Comparison of ENCODE assay signal across 16 cellular contexts in the genomic region with DNA sequence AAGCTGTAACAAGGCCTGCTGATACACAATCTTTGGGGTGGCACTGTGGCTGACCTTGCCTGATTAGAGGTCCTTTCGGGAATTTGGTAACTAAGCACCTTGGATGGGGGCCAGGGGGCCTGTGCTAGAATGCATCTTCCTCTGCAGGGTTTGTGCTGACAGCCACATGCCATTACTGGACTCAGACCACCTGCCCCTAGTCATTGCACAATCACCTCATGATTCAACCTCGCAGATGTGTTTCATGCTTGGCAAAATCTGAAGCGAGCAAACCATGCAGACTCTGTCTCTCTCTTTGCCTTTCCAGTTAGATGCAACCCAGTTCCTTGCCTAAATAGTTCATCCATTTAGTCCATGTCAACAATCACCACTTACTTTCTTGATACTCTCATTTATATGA.
DNase-seq lines count a peak whose midpoint lies in the region; ATAC-seq and TF ChIP-seq lines count a peak whose summit lies in the region.
"Had no signal": no experiment of that assay in that cellular context is flagged by ENCODE, and none has a peak within 500 bp of the region (broad histone marks: within the 10 kb centered on the region; RNA-seq: fewer than 3 reads in every experiment).

No MANE protein-coding gene starts in this region.

- H3K9me3 ChIP-seq in right atrium auricular region: no peaks in the 10 kb centered on the region
- no peaks in the 10 kb centered on the region for H3K9me3 ChIP-seq in upper lobe of left lung
- no peaks in the 10 kb centered on the region for H3K9me3 ChIP-seq in hepatocyte (ENCODE audit: low read depth)
- H3K9me3 ChIP-seq: A549, testis had no signal

- H3K27ac ChIP-seq in right atrium auricular region: no peak overlapping the region
- H3K27ac ChIP-seq in upper lobe of left lung: no peak overlapping the region
- H3K27ac ChIP-seq in hepatocyte: no peak overlapping the region
- H3K27ac ChIP-seq: A549, HL-60, testis had no signal

- WGBS in upper lobe of left lung, 2 donors: 67 to 72% methylated on average over 3 of the region's 3 CpGs
- WGBS in hepatocyte (ENCODE audit: low lambda C conversion rate, missing lambda C conversion rate): 69% methylated on average over 3 of the region's 3 CpGs

- DNase-seq in NOMO-1 treated with DMSO at 0.1 percent for 48 hours (lab: John Stamatoyannopoulos, UW; ENCODE audit: unreplicated experiment) (peak; percentile 49), NOMO-1 treated with dmso at 0.1 percent for 144 hours (lab: John Stamatoyannopoulos, UW; ENCODE audit: unreplicated experiment) (no peak), astrocyte of the hippocampus (ENCODE audit: low read depth, low spot score) (peak; percentile 30), right atrium auricular region (ENCODE audit: low spot score) (peak; percentile 71), upper lobe of left lung (no peak), germinal center (ENCODE audit: low spot score) (no peak), hepatocyte (ENCODE audit: low spot score) (no peak)
- DNase-seq in activated CD4-positive, alpha-beta T cell treated with anti-CD3 and anti-CD28 coated beads, Interleukin-2, amount 50 U/mL, for 48 hours: no peak
- DNase-seq: activated CD4-positive, alpha-beta T cell treated with anti-CD3 and anti-CD28 coated beads, Interleukin-2, amount 50 U/mL, for 4 hours; activated naive CD4-positive, alpha-beta T cell treated with anti-CD3 and anti-CD28 coated beads for 36 hours; glutamatergic neuron; mesendoderm; NCI-H1417 treated with DMSO at 0.1 percent for 48 hours; testis had no signal

- H3K4me2 ChIP-seq in hepatocyte: no peak overlapping the region
- H3K4me2 ChIP-seq: A549 had no signal

- H3K36me3 ChIP-seq in right atrium auricular region (no peaks in the 10 kb centered on the region), upper lobe of left lung (no peaks in the 10 kb centered on the region), hepatocyte (replicated peaks; ENCODE audit: insufficient read depth, low read depth) (no peaks in the 10 kb centered on the region)

- ATAC-seq in upper lobe of left lung (ENCODE audit: low FRiP score in 2 of 2): peak; percentile 41 to 78
- ATAC-seq: A549 had no signal

- no peak for TF ChIP-seq POLR2A in upper lobe of left lung (IDR thresholded peaks at IDR 0.05)

- no peaks in the 10 kb centered on the region for H3K79me2 ChIP-seq in hepatocyte

- H3K4me1 ChIP-seq in right atrium auricular region (no peaks in the 10 kb centered on the region), upper lobe of left lung (no peaks in the 10 kb centered on the region), hepatocyte (ENCODE audit: insufficient read depth) (peaks cover 8% of the 10 kb centered on the region)
- H3K4me1 ChIP-seq: A549 had no signal

- no peaks in the 10 kb centered on the region for H3K27me3 ChIP-seq in right atrium auricular region
- H3K27me3 ChIP-seq in upper lobe of left lung: no peaks in the 10 kb centered on the region
- H3K27me3 ChIP-seq in hepatocyte: no peaks in the 10 kb centered on the region
- H3K27me3 ChIP-seq: testis had no signal

- TF ChIP-seq EP300 in upper lobe of left lung (IDR thresholded peaks at IDR 0.05): no peak

- TF ChIP-seq CTCF in right atrium auricular region (IDR thresholded peaks at IDR 0.05) (no peak), upper lobe of left lung (IDR thresholded peaks at IDR 0.05) (no peak), hepatocyte (IDR thresholded peaks at IDR 0.05; ENCODE audit: poor library complexity) (no peak)

- H2AFZ ChIP-seq in hepatocyte: no peak overlapping the region

- no peaks in the 10 kb centered on the region for H4K20me1 ChIP-seq in hepatocyte (ENCODE audit: insufficient read depth, poor library complexity, severe bottlenecking)

- no peaks in the 10 kb centered on the region for H3K9me2 ChIP-seq in hepatocyte (replicated peaks; ENCODE audit: insufficient read depth)

- no peak overlapping the region for H3K4me3 ChIP-seq in right atrium auricular region
- H3K4me3 ChIP-seq in upper lobe of left lung: no peak overlapping the region
- no peak overlapping the region for H3K4me3 ChIP-seq in hepatocyte
- H3K4me3 ChIP-seq: A549, testis had no signal

Comparison
In these comparisons a context has a peak if more than half of its experiments do, and no peak if none do; other contexts are left out.
1. DNase-seq: peak in NOMO-1 treated with DMSO at 0.1 percent for 48 hours (single experiment), astrocyte of the hippocampus (single experiment) and right atrium auricular region (single experiment); none in NOMO-1 treated with dmso at 0.1 percent for 144 hours (single experiment), upper lobe of left lung (0 of 2), germinal center (single experiment), activated CD4-positive, alpha-beta T cell treated with anti-CD3 and anti-CD28 coated beads, Interleukin-2, amount 50 U/mL, for 48 hours (0 of 2) and hepatocyte (single experiment).